10 cellular contexts compared by ENCODE assay signal in the genomic region with DNA sequence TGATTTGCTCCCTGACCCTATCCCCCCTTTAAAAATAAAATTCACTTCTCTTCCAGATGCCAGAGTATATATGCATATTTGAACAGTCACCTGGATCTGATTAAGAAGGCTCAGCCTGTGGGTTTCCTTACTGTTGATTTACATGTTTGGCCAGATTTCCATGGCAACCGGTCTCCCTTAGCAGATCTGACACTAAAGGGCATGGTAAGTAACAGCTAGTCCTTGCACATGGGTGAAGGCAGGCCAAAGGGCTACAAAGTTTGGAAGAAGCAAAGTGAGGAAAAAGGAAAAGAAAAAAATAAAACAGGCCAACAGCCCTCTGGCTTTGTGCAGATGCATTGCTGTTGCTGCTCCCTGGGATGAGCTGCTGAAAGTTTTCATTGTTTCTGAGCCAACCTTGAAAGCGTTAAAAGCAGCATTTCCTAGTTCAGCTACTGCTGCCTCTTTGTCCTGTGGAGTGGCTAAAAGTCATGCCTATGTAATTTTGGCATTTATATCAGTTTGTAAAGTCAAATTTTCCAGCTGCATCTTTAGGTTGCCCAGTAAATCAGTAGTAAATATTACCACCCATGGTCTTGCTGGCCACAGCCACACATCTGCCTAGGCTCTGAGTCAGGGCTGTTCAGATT.
DNase-seq lines count a peak whose midpoint lies in the region; ATAC-seq, FAIRE-seq and TF ChIP-seq lines count a peak whose summit lies in the region.
"Had no signal": no experiment of that assay in that cellular context is flagged by ENCODE, and none has a peak within 500 bp of the region (broad histone marks: within the 10 kb centered on the region; RNA-seq: fewer than 3 reads in every experiment).

No MANE protein-coding gene starts in this region.

- peak; percentile 8 for FAIRE-seq in HepG2 (lab: Jason Lieb, UNC)

- ATAC-seq in HepG2: peak; percentile 81
- no peak for ATAC-seq in HG03025 (IDR thresholded peaks at IDR 0.05; ENCODE audit: low FRiP score, unreplicated experiment)
- ATAC-seq: CD8-positive, alpha-beta T cell had no signal

- POLR2A ChIA-PET in HepG2 (lab: Yijun Ruan, JAX): no interaction called here

- no TSS peak for BruUV-seq in HepG2 (replicated peaks; lab: Mats Ljungman, UMichigan)

- no peak for TF ChIP-seq RAD21 in HepG2 (CRISPR knock-in tag; IDR thresholded peaks at IDR 0.05)

- H3K9me3 ChIP-seq in ectodermal cell (ENCODE audit: control insufficient read depth, low read length) (no peaks in the 10 kb centered on the region), HepG2 (ENCODE audit: low read length) (no peaks in the 10 kb centered on the region)

- H3K27ac ChIP-seq in ectodermal cell (ENCODE audit: insufficient read depth, low read depth, low read length, poor library complexity, severe bottlenecking) (peak overlapping the region; percentile 68), HepG2 (ENCODE audit: extremely low read length, insufficient read depth, low read length) (peak overlapping the region; percentile 52)

- H3K36me3 ChIP-seq in ectodermal cell (ENCODE audit: control insufficient read depth, insufficient read depth, low read length): no peaks in the 10 kb centered on the region
- H3K36me3 ChIP-seq in HepG2 (replicated peaks in 1 of 2; ENCODE audit: control insufficient read depth in 1 of 2, insufficient read depth in 2 of 2, low read length in 2 of 2): no peaks in the 10 kb centered on the region

- H3K27me3 ChIP-seq in ectodermal cell (ENCODE audit: control insufficient read depth, insufficient read depth, low read length, poor library complexity, severe bottlenecking) (no peaks in the 10 kb centered on the region), HepG2 (ENCODE audit: control insufficient read depth in 1 of 2, insufficient read depth in 2 of 2, low read length in 2 of 2) (no peaks in the 10 kb centered on the region)

- peak; percentile 86 for DNase-seq in AG08395 (ENCODE audit: low spot score)
- DNase-seq in HT-29 (ENCODE audit: low spot score): peak; percentile 60
- DNase-seq in HepG2 (ENCODE audit: low spot score): peak; percentile 81
- DNase-seq in SIG-M5 treated with dmso at 0.1 percent for 504 hours (lab: John Stamatoyannopoulos, UW; ENCODE audit: unreplicated experiment): no peak
- DNase-seq in NCI-H187 (lab: John Stamatoyannopoulos, UW): no peak
- no peak for DNase-seq in UCSD-AML1 (lab: John Stamatoyannopoulos, UW; ENCODE audit: unreplicated experiment)
- DNase-seq: CD8-positive, alpha-beta T cell; effector CD4-positive, alpha-beta T cell had no signal

- TF ChIP-seq EP300 in HepG2 (IDR thresholded peaks at IDR 0.05; ENCODE audit: low read depth in 2 of 2, low read length in 2 of 2) (no peak), HepG2 (CRISPR knock-in tag; IDR thresholded peaks at IDR 0.05; ENCODE audit: borderline replicate concordance) (no peak)

- H3K4me3 ChIP-seq in ectodermal cell (ENCODE audit: insufficient read depth, low read depth, low read length) (no peak overlapping the region), HepG2 (replicated peaks in 1 of 3; ENCODE audit: insufficient read depth in 1 of 3, low read depth in 2 of 3, low read length in 3 of 3) (no peak overlapping the region)

- no peak for TF ChIP-seq POLR2A in HepG2 (IDR thresholded peaks at IDR 0.05; ENCODE audit: insufficient read depth in 1 of 2, low read depth in 2 of 2, low read length in 2 of 2)

- CTCF ChIA-PET in HepG2 (lab: Yijun Ruan, JAX; ENCODE audit: low intra/inter-chr PET ratio, low total read pairs): no interaction called here

- H3K9ac ChIP-seq in HepG2 (ENCODE audit: insufficient read depth, low read depth, low read length): peak overlapping the region; percentile 24; the same call in 1 of the 2 replicates

- 87 to 94% methylated on average over 2 of the region's 2 CpGs for WGBS in ectodermal cell, 2 experiments
- 86% methylated on average over 2 of the region's 2 CpGs for WGBS in HepG2 (ENCODE audit: low lambda C conversion rate)

- no peak overlapping the region for H2AFZ ChIP-seq in HepG2 (ENCODE audit: low read length)

- H3K4me1 ChIP-seq in ectodermal cell (ENCODE audit: control insufficient read depth, insufficient read depth, low read length): peaks cover 9% of the 10 kb centered on the region
- H3K4me1 ChIP-seq in HepG2 (ENCODE audit: insufficient read depth, low read length): peaks cover 51% of the 10 kb centered on the region

- TF ChIP-seq CTCF in HepG2 (CRISPR knock-in tag; IDR thresholded peaks at IDR 0.05): no peak

- intact Hi-C loops in HepG2 (cut with micrococcal nuclease; ENCODE audit: unreplicated experiment): no loop called here

- no peaks in the 10 kb centered on the region for H3K79me2 ChIP-seq in HepG2 (ENCODE audit: insufficient read depth, low read length)

- in situ Hi-C loops in HepG2 (cut with HindIII; ENCODE audit: extremely low pct_ligation_motif_present, low pct_unique_long_range_greater_than_20kb): no loop called here

- H3K4me2 ChIP-seq in HepG2 (ENCODE audit: low read depth, low read length): no peak overlapping the region

- no peaks in the 10 kb centered on the region for H4K20me1 ChIP-seq in HepG2 (ENCODE audit: insufficient read depth, low read length)

TF ChIP-seq in HepG2, 621 proteins besides CTCF, POLR2A, EP300 and RAD21 (continues in another document):
- TF ChIP-seq ZNF225 (CRISPR knock-in tag; IDR thresholded peaks at IDR 0.05) (no peak), SPEN (CRISPR knock-in tag; IDR thresholded peaks at IDR 0.05; ENCODE audit: low read depth) (no peak), MXD4 (CRISPR knock-in tag; IDR thresholded peaks at IDR 0.05) (0 out of 2 replicates have a peak, but pooled peaks have one; percentile 59), E2F2 (CRISPR knock-in tag; IDR thresholded peaks at IDR 0.05; ENCODE audit: borderline replicate concordance) (no peak), KAT7 (CRISPR knock-in tag; IDR thresholded peaks at IDR 0.05; ENCODE audit: borderline replicate concordance) (no peak), ATF2 (CRISPR knock-in tag; IDR thresholded peaks at IDR 0.05) (no peak), MYC (CRISPR knock-in tag; IDR thresholded peaks at IDR 0.05; ENCODE audit: borderline replicate concordance) (no peak), RFXANK (CRISPR knock-in tag; IDR thresholded peaks at IDR 0.05) (no peak), ZNF713 (CRISPR knock-in tag; IDR thresholded peaks at IDR 0.05) (no peak), CREM (IDR thresholded peaks at IDR 0.05) (no peak), CREM (CRISPR knock-in tag; IDR thresholded peaks at IDR 0.05) (no peak), REL (CRISPR knock-in tag; conservative IDR thresholded peaks at IDR 0.05) (no peak), RFX1 (IDR thresholded peaks at IDR 0.05) (peak; percentile 57)
- TF ChIP-seq, protein P1, sequence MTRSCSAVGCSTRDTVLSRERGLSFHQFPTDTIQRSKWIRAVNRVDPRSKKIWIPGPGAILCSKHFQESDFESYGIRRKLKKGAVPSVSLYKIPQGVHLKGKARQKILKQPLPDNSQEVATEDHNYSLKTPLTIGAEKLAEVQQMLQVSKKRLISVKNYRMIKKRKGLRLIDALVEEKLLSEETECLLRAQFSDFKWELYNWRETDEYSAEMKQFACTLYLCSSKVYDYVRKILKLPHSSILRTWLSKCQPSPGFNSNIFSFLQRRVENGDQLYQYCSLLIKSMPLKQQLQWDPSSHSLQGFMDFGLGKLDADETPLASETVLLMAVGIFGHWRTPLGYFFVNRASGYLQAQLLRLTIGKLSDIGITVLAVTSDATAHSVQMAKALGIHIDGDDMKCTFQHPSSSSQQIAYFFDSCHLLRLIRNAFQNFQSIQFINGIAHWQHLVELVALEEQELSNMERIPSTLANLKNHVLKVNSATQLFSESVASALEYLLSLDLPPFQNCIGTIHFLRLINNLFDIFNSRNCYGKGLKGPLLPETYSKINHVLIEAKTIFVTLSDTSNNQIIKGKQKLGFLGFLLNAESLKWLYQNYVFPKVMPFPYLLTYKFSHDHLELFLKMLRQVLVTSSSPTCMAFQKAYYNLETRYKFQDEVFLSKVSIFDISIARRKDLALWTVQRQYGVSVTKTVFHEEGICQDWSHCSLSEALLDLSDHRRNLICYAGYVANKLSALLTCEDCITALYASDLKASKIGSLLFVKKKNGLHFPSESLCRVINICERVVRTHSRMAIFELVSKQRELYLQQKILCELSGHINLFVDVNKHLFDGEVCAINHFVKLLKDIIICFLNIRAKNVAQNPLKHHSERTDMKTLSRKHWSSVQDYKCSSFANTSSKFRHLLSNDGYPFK (CRISPR knock-in tag; IDR thresholded peaks at IDR 0.05; ENCODE audit: borderline replicate concordance): no peak

Comparison
In these comparisons a context has a peak if more than half of its experiments do, and no peak if none do; other contexts are left out.
1. DNase-seq: peak in AG08395 (single experiment), HT-29 (single experiment) and HepG2 (single experiment); none in SIG-M5 treated with dmso at 0.1 percent for 504 hours (single experiment), NCI-H187 (0 of 2) and UCSD-AML1 (single experiment).